In the genomic region with DNA sequence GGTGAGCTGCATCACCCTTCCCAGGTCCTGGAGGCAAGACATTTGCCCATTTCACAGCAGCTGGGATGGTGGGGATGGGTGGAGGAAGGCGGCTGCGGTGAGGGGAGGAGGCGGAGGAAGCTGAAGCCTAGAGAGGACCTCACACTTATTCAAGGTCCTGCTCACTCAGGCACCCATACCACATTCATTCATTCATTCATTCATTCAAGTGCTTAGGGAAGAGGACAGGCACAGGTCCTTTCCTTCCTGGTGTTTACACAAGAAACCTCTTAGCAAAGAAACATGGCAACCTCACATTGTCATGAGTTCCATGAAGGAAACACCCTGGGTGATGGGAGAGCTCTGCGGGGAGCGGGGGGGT, we compare ENCODE assay signal across 1 cellular context.
A peak's percentile ranks its signal among the peaks of the same experiment; 100 is the strongest.
TF ChIP-seq lines count a peak whose summit lies in the region.

No MANE protein-coding gene starts in this region.

TF ChIP-seq in HepG2, 621 proteins besides CTCF, POLR2A, EP300 and RAD21:
- no peak for TF ChIP-seq AHR (CRISPR knock-in tag; IDR thresholded peaks at IDR 0.05)
- no peak for TF ChIP-seq ZNF501 (CRISPR knock-in tag; IDR thresholded peaks at IDR 0.05)
- TF ChIP-seq ZKSCAN5 (CRISPR knock-in tag; IDR thresholded peaks at IDR 0.05) = no peak
- peak; percentile 43; the same call in 1 of the 2 replicates for TF ChIP-seq POLR2AphosphoS2 (IDR thresholded peaks at IDR 0.05; ENCODE audit: low read depth, low read length)
- TF ChIP-seq ZNF331 (CRISPR knock-in tag; IDR thresholded peaks at IDR 0.05) = no peak
- no peak for TF ChIP-seq TCF12 (IDR thresholded peaks at IDR 0.05)
- no peak for TF ChIP-seq TCF12 (CRISPR knock-in tag; IDR thresholded peaks at IDR 0.05)
- TF ChIP-seq MATR3 (CRISPR knock-in tag; IDR thresholded peaks at IDR 0.05) = no peak
- TF ChIP-seq POLR2G (IDR thresholded peaks at IDR 0.05; ENCODE audit: low read depth, low read length) = 0 out of 2 replicates have a peak, but pooled peaks have one; percentile 24
- peak; percentile 83 for TF ChIP-seq ZNF24 (IDR thresholded peaks at IDR 0.05)
- TF ChIP-seq MAZ (IDR thresholded peaks at IDR 0.05; ENCODE audit: borderline replicate concordance, low read depth, low read length) = no peak
- TF ChIP-seq MAZ (CRISPR knock-in tag; IDR thresholded peaks at IDR 0.05; ENCODE audit: low read depth) = no peak
- TF ChIP-seq HMG20A (CRISPR knock-in tag; IDR thresholded peaks at IDR 0.05; ENCODE audit: borderline replicate concordance) = no peak
- TF ChIP-seq, protein P1, sequence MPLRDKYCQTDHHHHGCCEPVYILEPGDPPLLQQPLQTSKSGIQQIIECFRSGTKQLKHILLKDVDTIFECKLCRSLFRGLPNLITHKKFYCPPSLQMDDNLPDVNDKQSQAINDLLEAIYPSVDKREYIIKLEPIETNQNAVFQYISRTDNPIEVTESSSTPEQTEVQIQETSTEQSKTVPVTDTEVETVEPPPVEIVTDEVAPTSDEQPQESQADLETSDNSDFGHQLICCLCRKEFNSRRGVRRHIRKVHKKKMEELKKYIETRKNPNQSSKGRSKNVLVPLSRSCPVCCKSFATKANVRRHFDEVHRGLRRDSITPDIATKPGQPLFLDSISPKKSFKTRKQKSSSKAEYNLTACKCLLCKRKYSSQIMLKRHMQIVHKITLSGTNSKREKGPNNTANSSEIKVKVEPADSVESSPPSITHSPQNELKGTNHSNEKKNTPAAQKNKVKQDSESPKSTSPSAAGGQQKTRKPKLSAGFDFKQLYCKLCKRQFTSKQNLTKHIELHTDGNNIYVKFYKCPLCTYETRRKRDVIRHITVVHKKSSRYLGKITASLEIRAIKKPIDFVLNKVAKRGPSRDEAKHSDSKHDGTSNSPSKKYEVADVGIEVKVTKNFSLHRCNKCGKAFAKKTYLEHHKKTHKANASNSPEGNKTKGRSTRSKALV (CRISPR knock-in tag; IDR thresholded peaks at IDR 0.05) = no peak
